9 cellular contexts compared by ENCODE assay signal in the genomic region with DNA sequence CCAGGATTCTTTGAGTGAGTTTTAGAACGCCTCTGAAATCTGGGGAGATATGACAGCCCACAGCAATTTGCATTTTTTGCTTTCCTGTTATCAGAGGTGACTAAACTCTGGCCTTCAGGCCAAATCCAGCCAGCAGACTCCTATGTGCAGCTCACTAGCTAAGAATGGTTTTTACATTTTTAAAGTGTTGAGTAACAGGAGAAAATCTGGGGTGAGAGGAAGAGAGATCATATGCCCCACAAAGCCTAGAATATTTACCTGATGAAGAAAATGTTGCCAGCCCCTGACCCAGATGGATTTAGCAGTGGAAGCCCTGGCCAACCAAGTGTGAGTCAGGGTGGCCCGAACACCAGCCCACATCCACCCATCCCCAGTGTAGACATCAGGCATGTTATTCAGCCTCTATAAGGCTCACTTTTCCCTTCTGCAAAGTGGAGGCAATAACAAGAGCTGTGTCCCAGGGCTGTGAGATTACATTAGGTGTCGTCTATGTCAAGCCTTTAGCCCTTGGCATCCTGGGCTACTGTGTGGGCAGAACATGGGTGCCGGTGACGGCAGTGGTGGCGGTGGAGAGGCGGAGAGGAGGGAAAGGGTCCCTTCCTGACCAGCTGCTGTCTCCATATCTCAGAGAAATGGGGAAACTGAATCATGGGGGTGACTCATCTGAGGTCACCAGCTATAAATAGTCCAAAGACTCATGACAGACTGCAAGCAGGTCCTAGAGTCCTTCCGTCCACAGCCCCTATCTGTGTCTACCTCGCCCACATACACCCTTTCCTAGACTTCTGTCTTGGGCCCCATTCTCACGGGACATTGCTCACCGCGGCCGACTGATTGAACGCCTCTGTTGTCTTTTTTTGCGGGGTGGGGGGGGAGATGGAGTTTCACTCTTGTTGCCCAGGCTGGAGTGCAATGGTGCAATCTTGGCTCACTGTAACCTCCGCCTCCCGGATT. TPM values are rescaled to one million over a fixed set of nuclear protein-coding genes. Genes with fewer than 3 reads are reported as not detected.
DNase-seq lines count a peak whose midpoint lies in the region; ATAC-seq, FAIRE-seq and TF ChIP-seq lines count a peak whose summit lies in the region.
"Had no signal": no experiment of that assay in that cellular context is flagged by ENCODE, and none has a peak within 500 bp of the region (broad histone marks: within the 10 kb centered on the region; RNA-seq: fewer than 3 reads in every experiment).

No MANE protein-coding gene starts in this region.

- no peak for TF ChIP-seq CTCF in epithelial cell of proximal tubule (conservative IDR thresholded peaks at IDR 0.05; ENCODE audit: low read depth, low read length)
- TF ChIP-seq CTCF in omental fat pad (IDR thresholded peaks at IDR 0.05), result no peak
- no peak for TF ChIP-seq CTCF in tibial artery (IDR thresholded peaks at IDR 0.05)

- no peaks in the 10 kb centered on the region for H3K9me3 ChIP-seq in CD4-positive, CD25-positive, alpha-beta regulatory T cell (ENCODE audit: control insufficient read depth in 2 of 2, low read length in 2 of 2)
- no peaks in the 10 kb centered on the region for H3K9me3 ChIP-seq in tibial artery

- H3K36me3 ChIP-seq in CD4-positive, CD25-positive, alpha-beta regulatory T cell (ENCODE audit: control insufficient read depth, insufficient read depth, low read length), result no peaks in the 10 kb centered on the region
- H3K36me3 ChIP-seq in tibial artery, result no peaks in the 10 kb centered on the region

- DNase-seq in CD4-positive, CD25-positive, alpha-beta regulatory T cell, result peak in 2 of 3 donors; percentile 6 to 36
- DNase-seq in HTR-8/SVneo (ENCODE audit: insufficient read length, low spot score), result peak; percentile 92
- DNase-seq in activated CD4-positive, alpha-beta memory T cell treated with anti-CD3 and anti-CD28 coated beads, Interleukin-2, amount 10 ng/mL, durations not matched to agents 7 days and 5 days, result peak; percentile 64
- DNase-seq in epithelial cell of proximal tubule (ENCODE audit: low read depth), result peak; percentile 69
- DNase-seq in omental fat pad (ENCODE audit: low spot score), result no peak
- peak; percentile 84 to 87 for DNase-seq in tibial artery
- no peak for DNase-seq in NCI-H82 (lab: John Stamatoyannopoulos, UW)

- H3K27me3 ChIP-seq in CD4-positive, CD25-positive, alpha-beta regulatory T cell (ENCODE audit: control insufficient read depth, insufficient read depth, low read length), result no peaks in the 10 kb centered on the region
- H3K27me3 ChIP-seq in tibial artery, result no peaks in the 10 kb centered on the region

- POLR2A ChIA-PET in activated CD4-positive, alpha-beta memory T cell treated with anti-CD3 and anti-CD28 coated beads, Interleukin-2, amount 10 ng/mL, durations not matched to agents 7 days and 5 days (lab: Charles Lee), result no interaction called here

- no peak overlapping the region for H3K27ac ChIP-seq in CD4-positive, CD25-positive, alpha-beta regulatory T cell (ENCODE audit: insufficient read depth, low read length, poor library complexity, severe bottlenecking)
- peak overlapping the region; percentile 78 to 83 for H3K27ac ChIP-seq in tibial artery

- ATAC-seq in CD4-positive, CD25-positive, alpha-beta regulatory T cell (ENCODE audit: low read depth in 2 of 2), result peak; percentile 70 to 79
- ATAC-seq in GM21447 (IDR thresholded peaks at IDR 0.05; ENCODE audit: unreplicated experiment) (peak; percentile 82), omental fat pad (ENCODE audit: low FRiP score) (peak; percentile 86)

- peak; percentile 97 for FAIRE-seq in HTR-8/SVneo (lab: Jason Lieb, UNC)
- FAIRE-seq: H1 had no signal

- H3K4me3 Mint-ChIP-seq in CD4-positive, CD25-positive, alpha-beta regulatory T cell, result peak overlapping the region in 3 of 4 donors; percentile 40 to 86 (median 69)
- no peak overlapping the region for H3K4me3 Mint-ChIP-seq in activated CD4-positive, alpha-beta memory T cell treated with anti-CD3 and anti-CD28 coated beads, Interleukin-2, amount 10 ng/mL, durations not matched to agents 7 days and 5 days

- CTCF ChIA-PET in activated CD4-positive, alpha-beta memory T cell treated with anti-CD3 and anti-CD28 coated beads, Interleukin-2, amount 10 ng/mL, durations not matched to agents 7 days and 5 days (lab: Charles Lee), result interaction anchor here (1.1 to 1.9 kb wide), 3 partner anchors 27 to 111 kb away, joined by 3 to 5 read pairs (median 3); no protein-coding TSS in a partner anchor

- H3K4me3 ChIP-seq in CD4-positive, CD25-positive, alpha-beta regulatory T cell (ENCODE audit: low read depth, low read length), result peak overlapping the region; percentile 13
- no peak overlapping the region for H3K4me3 ChIP-seq in epithelial cell of proximal tubule (ENCODE audit: low read depth, low read length)
- peak overlapping the region in 1 of 2 donors; percentile 10 for H3K4me3 ChIP-seq in tibial artery

- peaks cover 10% of the 10 kb centered on the region for H3K4me1 ChIP-seq in CD4-positive, CD25-positive, alpha-beta regulatory T cell (ENCODE audit: control insufficient read depth, insufficient read depth, low read length, poor library complexity, severe bottlenecking)
- peaks cover 0 to 38% (median 18%) of the 10 kb centered on the region in 4 donors for H3K4me1 ChIP-seq in tibial artery

- peak overlapping the region; percentile 11 to 90 (median 89) for H3K27ac Mint-ChIP-seq in CD4-positive, CD25-positive, alpha-beta regulatory T cell
- peak overlapping the region; percentile 44 for H3K27ac Mint-ChIP-seq in activated CD4-positive, alpha-beta memory T cell treated with anti-CD3 and anti-CD28 coated beads, Interleukin-2, amount 10 ng/mL, durations not matched to agents 7 days and 5 days

- H3K4me1 Mint-ChIP-seq in CD4-positive, CD25-positive, alpha-beta regulatory T cell, result peaks cover 0 to 41% (median 21%) of the 10 kb centered on the region in 4 donors
- H3K4me1 Mint-ChIP-seq in activated CD4-positive, alpha-beta memory T cell treated with anti-CD3 and anti-CD28 coated beads, Interleukin-2, amount 10 ng/mL, durations not matched to agents 7 days and 5 days, result peaks cover 24% of the 10 kb centered on the region

- peaks cover 0 to 1% (median 0%) of the 10 kb centered on the region in 7 donors for H3K9me3 Mint-ChIP-seq in CD4-positive, CD25-positive, alpha-beta regulatory T cell
- no peaks in the 10 kb centered on the region for H3K9me3 Mint-ChIP-seq in activated CD4-positive, alpha-beta memory T cell treated with anti-CD3 and anti-CD28 coated beads, Interleukin-2, amount 10 ng/mL, durations not matched to agents 7 days and 5 days

- H3K27me3 Mint-ChIP-seq in CD4-positive, CD25-positive, alpha-beta regulatory T cell, result peaks cover 8% of the 10 kb centered on the region
- peaks cover 3% of the 10 kb centered on the region for H3K27me3 Mint-ChIP-seq in activated CD4-positive, alpha-beta memory T cell treated with anti-CD3 and anti-CD28 coated beads, Interleukin-2, amount 10 ng/mL, durations not matched to agents 7 days and 5 days

- intact Hi-C loops in tibial artery (cut with DNase I; ENCODE audit: low total_unique reads), result no loop called here

- no peaks in the 10 kb centered on the region for H3K36me3 Mint-ChIP-seq in CD4-positive, CD25-positive, alpha-beta regulatory T cell
- no peaks in the 10 kb centered on the region for H3K36me3 Mint-ChIP-seq in activated CD4-positive, alpha-beta memory T cell treated with anti-CD3 and anti-CD28 coated beads, Interleukin-2, amount 10 ng/mL, durations not matched to agents 7 days and 5 days (ENCODE audit: low read depth)

RNA-seq across cellular contexts. Expression of gene CD9, which starts 32.6 kb away (rescaled TPM):
- 3.6 TPM for total RNA-seq in CD4-positive, CD25-positive, alpha-beta regulatory T cell
- polyA plus RNA-seq in CD4-positive, CD25-positive, alpha-beta regulatory T cell, result 10 to 100 TPM in 1 of 4 donors, 1 to 10 TPM in 3; 4.8 to 10.3 (median 7.4) TPM
- total RNA-seq in activated CD4-positive, alpha-beta memory T cell treated with anti-CD3 and anti-CD28 coated beads, Interleukin-2, amount 10 ng/mL, durations not matched to agents 7 days and 5 days, result 1 to 10 TPM in 1 of 2 experiments, under 1 TPM in 1; 0.90 to 1.0 TPM
- total RNA-seq in epithelial cell of proximal tubule (284 and 346 TPM in 2 replicates), omental fat pad (100 to 1,000 TPM in 2 of 4 donors, 10 to 100 TPM in 2; 68.3 to 181 (median 119) TPM)

RNA-seq across cellular contexts. Expression of gene VWF, which starts 43.1 kb away (rescaled TPM):
- total RNA-seq in CD4-positive, CD25-positive, alpha-beta regulatory T cell, result 1.3 TPM
- not detected for polyA plus RNA-seq in CD4-positive, CD25-positive, alpha-beta regulatory T cell
- total RNA-seq in activated CD4-positive, alpha-beta memory T cell treated with anti-CD3 and anti-CD28 coated beads, Interleukin-2, amount 10 ng/mL, durations not matched to agents 7 days and 5 days, result not detected
- total RNA-seq in epithelial cell of proximal tubule (0.06 and 0.07 TPM in 2 replicates), omental fat pad (1,000 to 10,000 TPM in 1 of 4 donors, 100 to 1,000 TPM in 2, 10 to 100 TPM in 1; 78.4 to 1,203 (median 422) TPM)

Comparison
In these comparisons a context has a peak if more than half of its experiments do, and no peak if none do; other contexts are left out.
1. DNase-seq: peak in CD4-positive, CD25-positive, alpha-beta regulatory T cell (2 of 3), HTR-8/SVneo (single experiment), activated CD4-positive, alpha-beta memory T cell treated with anti-CD3 and anti-CD28 coated beads, Interleukin-2, amount 10 ng/mL, durations not matched to agents 7 days and 5 days (single experiment), epithelial cell of proximal tubule (single experiment) and tibial artery (2 of 2); none in omental fat pad (single experiment) and NCI-H82 (single experiment).
2. RNA of gene CD9, which starts 32.6 kb away (total RNA-seq): 284 to 346 TPM in epithelial cell of proximal tubule and 68.3 to 181 TPM in omental fat pad; 3.6 TPM in CD4-positive, CD25-positive, alpha-beta regulatory T cell (single experiment) and 0.90 to 1.0 TPM in activated CD4-positive, alpha-beta memory T cell treated with anti-CD3 and anti-CD28 coated beads, Interleukin-2, amount 10 ng/mL, durations not matched to agents 7 days and 5 days; every median in the first group is over 10 times any median in the second.
3. RNA of gene VWF, which starts 43.1 kb away (total RNA-seq): 78.4 to 1,203 TPM in omental fat pad; 1.3 TPM in CD4-positive, CD25-positive, alpha-beta regulatory T cell (single experiment), 0.06 to 0.07 TPM in epithelial cell of proximal tubule and not detected in activated CD4-positive, alpha-beta memory T cell treated with anti-CD3 and anti-CD28 coated beads, Interleukin-2, amount 10 ng/mL, durations not matched to agents 7 days and 5 days; every median in the first group is over 10 times any median in the second.
4. Peak in every context shown above with its lines, with median percentiles within 50 percentile points of each other: ATAC-seq.